32 cellular contexts compared by ENCODE assay signal in the genomic region with DNA sequence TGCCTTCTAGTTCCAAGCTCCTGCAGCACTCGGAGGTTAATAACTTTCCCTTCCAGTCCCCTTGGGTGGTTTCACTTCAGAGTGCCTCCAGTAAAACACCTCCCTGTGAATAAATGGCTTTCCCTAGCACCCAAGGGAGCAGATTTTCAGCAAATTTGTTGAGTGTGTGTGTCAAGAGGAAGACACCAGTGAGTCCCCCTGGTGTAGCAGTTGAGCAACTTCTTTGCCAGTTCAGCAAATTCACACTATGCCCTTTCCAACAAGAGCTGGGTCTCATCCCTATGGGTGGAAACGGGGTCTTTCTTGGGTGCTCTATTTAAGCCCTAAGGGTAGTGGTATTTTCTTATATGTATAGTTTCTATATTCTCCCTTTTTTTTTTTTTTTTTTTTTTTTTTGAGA. TPM values are rescaled to one million over a fixed set of nuclear protein-coding genes. Genes with fewer than 3 reads are reported as not detected.
"Had no signal": no experiment of that assay in that cellular context is flagged by ENCODE, and none has a peak within 500 bp of the region (broad histone marks: within the 10 kb centered on the region; RNA-seq: fewer than 3 reads in every experiment).

No MANE protein-coding gene starts in this region.

- DNase-seq: activated CD4-positive, alpha-beta T cell treated with anti-CD3 and anti-CD28 coated beads for 1 hour; activated CD4-positive, alpha-beta T cell treated with anti-CD3 and anti-CD28 coated beads, Interleukin-2, amount 10 ng/mL, durations not matched to agents 24 days and 14 days; activated CD4-positive, alpha-beta T cell treated with anti-CD3 and anti-CD28 coated beads, Interleukin-2, amount 50 U/mL, for 4 hours; activated CD4-positive, CD25-positive, alpha-beta regulatory T cell; activated CD8-positive, alpha-beta T cell treated with anti-CD3 and anti-CD28 coated beads for 36 hours; activated gamma-delta T cell; activated naive CD4-positive, alpha-beta T cell treated with Interleukin-2 at 50 U/mL for 16 hours; activated naive CD8-positive, alpha-beta T cell treated with anti-CD3 and anti-CD28 coated beads, Interleukin-2, amount 10 ng/mL, durations not matched to agents 7 days and 5 days; activated T-cell treated with anti-CD3 and anti-CD28 coated beads, Interleukin-2, amount 50 U/mL, for 24 hours; amygdala; Karpas-422; KBM-7; MM.1S; NCI-H1048; NCI-H1105 treated with DMSO at 0.1 percent for 48 hours; NCI-H1436; NCI-H1694; NCI-H2029; NCI-H345; NCI-H524 treated with DMSO at 0.1 percent for 48 hours; SHP77; T1000; WERI-Rb-1 had no signal

- H3K36me3 Mint-ChIP-seq: activated naive CD4-positive, alpha-beta T cell treated with anti-CD3 and anti-CD28 coated beads, Interleukin-2, amount 50 U/mL, for 24 hours; activated naive CD8-positive, alpha-beta T cell treated with anti-CD3 and anti-CD28 coated beads, Interleukin-2, amount 10 ng/mL, durations not matched to agents 7 days and 5 days had no signal

- H3K4me1 Mint-ChIP-seq: activated CD4-positive, alpha-beta T cell treated with anti-CD3 and anti-CD28 coated beads, Interleukin-2, amount 10 ng/mL, durations not matched to agents 24 days and 14 days; activated naive CD4-positive, alpha-beta T cell treated with anti-CD3 and anti-CD28 coated beads, Interleukin-2, amount 50 U/mL, for 24 hours; activated naive CD8-positive, alpha-beta T cell treated with anti-CD3 and anti-CD28 coated beads, Interleukin-2, amount 10 ng/mL, durations not matched to agents 7 days and 5 days had no signal

- H3K4me1 ChIP-seq: ascending aorta, SJSA1 had no signal

- H3K27me3 Mint-ChIP-seq: activated naive CD4-positive, alpha-beta T cell treated with anti-CD3 and anti-CD28 coated beads, Interleukin-2, amount 50 U/mL, for 24 hours had no signal

- H3K27ac Mint-ChIP-seq: activated CD4-positive, alpha-beta T cell treated with anti-CD3 and anti-CD28 coated beads, Interleukin-2, amount 10 ng/mL, durations not matched to agents 24 days and 14 days; activated CD8-positive, alpha-beta T cell treated with anti-CD3 and anti-CD28 coated beads for 36 hours; activated naive CD4-positive, alpha-beta T cell treated with anti-CD3 and anti-CD28 coated beads, Interleukin-2, amount 50 U/mL, for 24 hours; activated naive CD8-positive, alpha-beta T cell treated with anti-CD3 and anti-CD28 coated beads, Interleukin-2, amount 10 ng/mL, durations not matched to agents 7 days and 5 days; activated T-cell treated with anti-CD3 and anti-CD28 coated beads, Interleukin-2, amount 50 U/mL, for 24 hours; activated T-helper 2 cell treated with anti-CD3 and anti-CD28 coated beads, Interferon-gamma antibody, Interleukin-2, Interleukin-4, amounts not matched to agents 10 μg/mL and 5 μg/mL and 100 μg/mL, durations not matched to agents 14 hours and 24 hours and 36 hours had no signal

- H3K4me3 Mint-ChIP-seq: activated CD4-positive, alpha-beta T cell treated with anti-CD3 and anti-CD28 coated beads, Interleukin-2, amount 10 ng/mL, durations not matched to agents 24 days and 14 days; activated CD8-positive, alpha-beta T cell treated with anti-CD3 and anti-CD28 coated beads for 36 hours; activated naive CD4-positive, alpha-beta T cell treated with anti-CD3 and anti-CD28 coated beads, Interleukin-2, amount 50 U/mL, for 24 hours; activated naive CD8-positive, alpha-beta T cell treated with anti-CD3 and anti-CD28 coated beads, Interleukin-2, amount 10 ng/mL, durations not matched to agents 7 days and 5 days; activated T-cell treated with anti-CD3 and anti-CD28 coated beads, Interleukin-2, amount 50 U/mL, for 24 hours had no signal

- H3K27me3 ChIP-seq: ascending aorta, SJSA1 had no signal

- H3K4me3 ChIP-seq: ascending aorta, cardiac muscle cell, SJSA1 had no signal

- H3K36me3 ChIP-seq: ascending aorta, cardiac muscle cell, SJSA1, WERI-Rb-1 had no signal

- H3K27ac ChIP-seq: ascending aorta, cardiac muscle cell, SJSA1, WERI-Rb-1 had no signal

RNA-seq across cellular contexts. Expression of gene AADACL4, which starts 0.8 kb away (rescaled TPM):
- total RNA-seq: activated CD4-positive, alpha-beta T cell treated with anti-CD3 and anti-CD28 coated beads, Interleukin-2, amount 10 ng/mL, durations not matched to agents 24 days and 14 days; activated CD8-positive, alpha-beta T cell treated with anti-CD3 and anti-CD28 coated beads for 36 hours; activated naive CD8-positive, alpha-beta T cell treated with anti-CD3 and anti-CD28 coated beads, Interleukin-2, amount 10 ng/mL, durations not matched to agents 7 days and 5 days; activated T-helper 2 cell treated with anti-CD3 and anti-CD28 coated beads, Interferon-gamma antibody, Interleukin-2, Interleukin-4, amounts not matched to agents 10 μg/mL and 5 μg/mL and 100 μg/mL, durations not matched to agents 14 hours and 24 hours and 36 hours; ascending aorta; cardiac muscle cell; NCI-H460; RPMI7951; SJSA1; T-helper 1 cell treated with Interleukin-12 subunit alpha and Interleukin-12 subunit beta and Interleukin-4 antibody, amounts not matched to agents 30 ng/mL and 1 ng/mL, for 36 hours; T-helper 2 cell treated with Interferon-gamma antibody and Interleukin-4, amounts not matched to agents 100 ng/mL and 5 ng/mL, for 36 hours had no signal
- polyA plus RNA-seq: cardiac muscle cell had no signal
